Comparison of ENCODE assay signal across 8 cellular contexts in genomic region chr11:62880231-62880802, GRCh38. TPM values are rescaled to one million over a fixed set of nuclear protein-coding genes. Genes with fewer than 3 reads are reported as not detected.
DNase-seq lines count a peak whose midpoint lies in the region; ATAC-seq, FAIRE-seq and TF ChIP-seq lines count a peak whose summit lies in the region.

No MANE protein-coding gene starts in this region.

- peak overlapping the region; percentile 100 for H3K9ac ChIP-seq in endothelial cell of umbilical vein (replicated peaks; ENCODE audit: extremely low read depth, insufficient read depth, low read length)

- H3K36me3 ChIP-seq in endothelial cell of umbilical vein (ENCODE audit: control insufficient read depth in 2 of 2, extremely low read depth in 1 of 2, insufficient read depth in 2 of 2, low read length in 2 of 2) (peaks cover 15 to 21% of the 10 kb centered on the region in 2 experiments), muscle layer of duodenum (ENCODE audit: control insufficient read depth in 1 of 2, insufficient read depth in 2 of 2, low read length in 2 of 2) (peaks cover 26 to 44% of the 10 kb centered on the region in 2 donors), urinary bladder (ENCODE audit: insufficient read depth) (peaks cover 4% of the 10 kb centered on the region)

- peak overlapping the region; percentile 70 for H3K4me2 ChIP-seq in endothelial cell of umbilical vein (ENCODE audit: insufficient read depth, low read length)

- no peaks in the 10 kb centered on the region for H3K9me3 ChIP-seq in endothelial cell of umbilical vein (replicated peaks; ENCODE audit: control insufficient read depth, insufficient read depth, low read length)
- no peaks in the 10 kb centered on the region for H3K9me3 ChIP-seq in muscle layer of duodenum (ENCODE audit: control insufficient read depth in 1 of 2, low read length in 2 of 2)

- H3K79me2 ChIP-seq in endothelial cell of umbilical vein (ENCODE audit: control insufficient read depth, insufficient read depth, low read length), result peaks cover 45% of the 10 kb centered on the region

- under 1% methylated on average over 16 of the region's 16 CpGs for WGBS in urinary bladder

- FAIRE-seq in endothelial cell of umbilical vein (lab: Jason Lieb, UNC), result no peak

- peak; percentile 39 for ATAC-seq in GM18511 (IDR thresholded peaks at IDR 0.05; ENCODE audit: unreplicated experiment)
- ATAC-seq in HG03196 (IDR thresholded peaks at IDR 0.05; ENCODE audit: unreplicated experiment), result peak; percentile 13

- POLR2A ChIA-PET in endothelial cell of umbilical vein (lab: Charles Lee), result interaction anchor here (1.5 to 1.9 kb wide), 2 partner anchors 24 to 76 kb away, joined by 6 to 11 read pairs; no protein-coding TSS in a partner anchor

- H3K4me1 ChIP-seq in endothelial cell of umbilical vein (ENCODE audit: control insufficient read depth, extremely low read depth, insufficient read depth, low read length), result peaks cover 40% of the 10 kb centered on the region
- peaks cover 25 to 46% of the 10 kb centered on the region in 2 donors for H3K4me1 ChIP-seq in muscle layer of duodenum (ENCODE audit: control insufficient read depth in 1 of 2, insufficient read depth in 2 of 2, low read length in 2 of 2)
- H3K4me1 ChIP-seq in urinary bladder (ENCODE audit: insufficient read depth), result peaks cover 7% of the 10 kb centered on the region

- TF ChIP-seq CTCF in AG09309 (IDR thresholded peaks at IDR 0.05; ENCODE audit: control insufficient read depth, insufficient read depth, low read depth, low read length, missing control alignments), result no peak
- no peak for TF ChIP-seq CTCF in endothelial cell of umbilical vein (IDR thresholded peaks at IDR 0.05; ENCODE audit: extremely low read depth in 1 of 2, insufficient read depth in 1 of 2, low read depth in 1 of 2, low read length in 2 of 2)

- no TSS peak for BruUV-seq in endothelial cell of umbilical vein (replicated peaks; lab: Mats Ljungman, UMichigan)

- H3K27me3 ChIP-seq in endothelial cell of umbilical vein (ENCODE audit: control insufficient read depth in 2 of 2, insufficient read depth in 2 of 2, low read length in 2 of 2), result no peaks in the 10 kb centered on the region
- no peaks in the 10 kb centered on the region for H3K27me3 ChIP-seq in muscle layer of duodenum (ENCODE audit: low read depth, low read length)

- peak overlapping the region; percentile 96 for H3K4me3 ChIP-seq in AG09309 (ENCODE audit: control insufficient read depth, low read depth, low read length)
- peak overlapping the region; percentile 5 to 75 (median 63) for H3K4me3 ChIP-seq in endothelial cell of umbilical vein (replicated peaks in 1 of 3; ENCODE audit: insufficient read depth in 1 of 3, low read depth in 1 of 3, low read length in 3 of 3)
- peak overlapping the region; percentile 94 to 97 for H3K4me3 ChIP-seq in muscle layer of duodenum (ENCODE audit: low read depth in 1 of 2, low read length in 2 of 2)
- H3K4me3 ChIP-seq in urinary bladder (ENCODE audit: low read depth, low read length), result peak overlapping the region; percentile 65

- CTCF ChIA-PET in endothelial cell of umbilical vein (lab: Charles Lee), result interaction anchor here (0.9 to 1.7 kb wide), 8 partner anchors 9 to 200 kb away, joined by 3 to 36 read pairs (median 4); partner anchors contain the start of gene TMEM179B

- TF ChIP-seq POLR2A in endothelial cell of umbilical vein (IDR thresholded peaks at IDR 0.05; ENCODE audit: low read depth, low read length), result no peak

- intact Hi-C loops in endothelial cell of umbilical vein (cut with micrococcal nuclease), result loop anchor here (5.0 kb wide), 3 partner anchors 108 to 483 kb away; partner anchors contain the start of genes HNRNPUL2, TAF6L and TTC9C

- peak; percentile 46 for DNase-seq in AG09309 (ENCODE audit: low read depth)
- DNase-seq in T1000 (lab: John Stamatoyannopoulos, UW), result peak; percentile 30
- DNase-seq in endothelial cell of umbilical vein (ENCODE audit: low read depth, low spot score), result peak; percentile 62
- DNase-seq in occipital lobe (lab: John Stamatoyannopoulos, UW), result no peak

- peaks cover 3% of the 10 kb centered on the region for H4K20me1 ChIP-seq in endothelial cell of umbilical vein (replicated peaks; ENCODE audit: control insufficient read depth, extremely low read depth, insufficient read depth, low read length)

- H2AFZ ChIP-seq in endothelial cell of umbilical vein (ENCODE audit: low read depth, low read length), result peak overlapping the region; percentile 39

- dilution Hi-C loops in endothelial cell of umbilical vein (cut with MboI; ENCODE audit: extremely low pct_ligation_motif_present, low sequenced_read_pairs), result no loop called here

- H3K27ac ChIP-seq in endothelial cell of umbilical vein (ENCODE audit: insufficient read depth, low read depth, low read length) (peak overlapping the region; percentile 100), muscle layer of duodenum (ENCODE audit: low read length) (peak overlapping the region; percentile 99), urinary bladder (ENCODE audit: low read depth) (peak overlapping the region; percentile 94)

- no peaks in the 10 kb centered on the region for H3K9me1 ChIP-seq in endothelial cell of umbilical vein (replicated peaks; ENCODE audit: control insufficient read depth, extremely low read depth, insufficient read depth, low read length)

TF ChIP-seq in endothelial cell of umbilical vein, 7 proteins besides CTCF, POLR2A, EP300 and RAD21:
- TF ChIP-seq JUN (IDR thresholded peaks at IDR 0.05; ENCODE audit: borderline replicate concordance, insufficient read depth, insufficient read length, low read depth), result no peak

RNA-seq across cellular contexts. Expression of gene SLC3A2, which starts 0.4 kb away (rescaled TPM):
- total RNA-seq in endothelial cell of umbilical vein, result 190 and 208 TPM in 2 replicates
- 337 and 344 TPM in 2 replicates for polyA plus RNA-seq in endothelial cell of umbilical vein
- 198 and 221 TPM in 2 replicates for polyA plus RNA-seq in endothelial cell of umbilical vein (2011; cell fraction: cytosol; rRNA removed)
- 576 and 592 TPM in 2 replicates for polyA plus RNA-seq in endothelial cell of umbilical vein (2011; cell fraction: nucleus; rRNA removed)
- polyA plus RNA-seq in endothelial cell of umbilical vein (2012), result 149 and 184 TPM in 2 replicates
- 194 and 205 TPM in 2 replicates for polyA minus RNA-seq in endothelial cell of umbilical vein
- polyA minus RNA-seq in endothelial cell of umbilical vein (2011; cell fraction: cytosol; rRNA and poly(A)+ RNA removed), result 579 TPM
- 229 and 240 TPM in 2 replicates for polyA minus RNA-seq in endothelial cell of umbilical vein (2011; cell fraction: nucleus; rRNA and poly(A)+ RNA removed)
- 45.0 TPM for total RNA-seq in urinary bladder
- polyA plus RNA-seq in urinary bladder, result 126 TPM
- 87.3 TPM for total RNA-seq in occipital lobe

RNA-seq across cellular contexts. Expression of gene CHRM1, which starts 40.8 kb away (rescaled TPM):
- total RNA-seq in endothelial cell of umbilical vein, result not detected in 2 replicates
- polyA plus RNA-seq in endothelial cell of umbilical vein, result not detected in 2 replicates
- polyA plus RNA-seq in endothelial cell of umbilical vein (2011; cell fraction: cytosol; rRNA removed), result not detected in 2 replicates
- not detected in 2 replicates for polyA plus RNA-seq in endothelial cell of umbilical vein (2011; cell fraction: nucleus; rRNA removed)
- polyA plus RNA-seq in endothelial cell of umbilical vein (2012), result not detected in 2 replicates
- not detected in 2 replicates for polyA minus RNA-seq in endothelial cell of umbilical vein
- not detected for polyA minus RNA-seq in endothelial cell of umbilical vein (2011; cell fraction: cytosol; rRNA and poly(A)+ RNA removed)
- polyA minus RNA-seq in endothelial cell of umbilical vein (2011; cell fraction: nucleus; rRNA and poly(A)+ RNA removed), result not detected in 2 replicates
- total RNA-seq in urinary bladder, result 0.53 TPM
- 0.46 TPM for polyA plus RNA-seq in urinary bladder
- 12.3 TPM for total RNA-seq in occipital lobe

RNA-seq across cellular contexts. Expression of gene WDR74, which starts 40.9 kb away (rescaled TPM):
- total RNA-seq in endothelial cell of umbilical vein (51.7 and 51.8 TPM in 2 replicates), urinary bladder (31.1 TPM), occipital lobe (47.9 TPM)
- polyA plus RNA-seq in endothelial cell of umbilical vein (44.7 and 44.8 TPM in 2 replicates), urinary bladder (47.1 TPM)
- polyA plus RNA-seq in endothelial cell of umbilical vein (2011; cell fraction: cytosol; rRNA removed), result 42.0 and 42.4 TPM in 2 replicates
- polyA plus RNA-seq in endothelial cell of umbilical vein (2011; cell fraction: nucleus; rRNA removed), result 86.8 and 87.9 TPM in 2 replicates
- polyA plus RNA-seq in endothelial cell of umbilical vein (2012), result 41.8 and 42.0 TPM in 2 replicates
- polyA minus RNA-seq in endothelial cell of umbilical vein, result 72.7 and 87.6 TPM in 2 replicates
- polyA minus RNA-seq in endothelial cell of umbilical vein (2011; cell fraction: cytosol; rRNA and poly(A)+ RNA removed), result 87.2 TPM
- polyA minus RNA-seq in endothelial cell of umbilical vein (2011; cell fraction: nucleus; rRNA and poly(A)+ RNA removed), result 97.3 and 116 TPM in 2 replicates

RNA-seq across cellular contexts. Expression of gene TEX54, which starts 47.7 kb away (rescaled TPM):
- total RNA-seq in endothelial cell of umbilical vein (not detected in 2 replicates), urinary bladder (not detected), occipital lobe (not detected)
- polyA plus RNA-seq in endothelial cell of umbilical vein (not detected in 2 replicates), urinary bladder (not detected)
- not detected in 2 replicates for polyA plus RNA-seq in endothelial cell of umbilical vein (2011; cell fraction: cytosol; rRNA removed)
- not detected in 2 replicates for polyA plus RNA-seq in endothelial cell of umbilical vein (2011; cell fraction: nucleus; rRNA removed)
- not detected in 2 replicates for polyA plus RNA-seq in endothelial cell of umbilical vein (2012)
- not detected in 2 replicates for polyA minus RNA-seq in endothelial cell of umbilical vein
- polyA minus RNA-seq in endothelial cell of umbilical vein (2011; cell fraction: cytosol; rRNA and poly(A)+ RNA removed), result not detected
- not detected in 2 replicates for polyA minus RNA-seq in endothelial cell of umbilical vein (2011; cell fraction: nucleus; rRNA and poly(A)+ RNA removed)

RNA-seq across cellular contexts. Expression of gene STX5, which starts 48.5 kb away (rescaled TPM):
- total RNA-seq in endothelial cell of umbilical vein (41.3 and 42.8 TPM in 2 replicates), urinary bladder (30.0 TPM), occipital lobe (32.8 TPM)
- polyA plus RNA-seq in endothelial cell of umbilical vein (46.4 and 50.7 TPM in 2 replicates), urinary bladder (32.0 TPM)
- 42.9 and 45.1 TPM in 2 replicates for polyA plus RNA-seq in endothelial cell of umbilical vein (2011; cell fraction: cytosol; rRNA removed)
- 42.6 and 48.9 TPM in 2 replicates for polyA plus RNA-seq in endothelial cell of umbilical vein (2011; cell fraction: nucleus; rRNA removed)
- 36.1 and 49.4 TPM in 2 replicates for polyA plus RNA-seq in endothelial cell of umbilical vein (2012)
- 59.2 and 65.6 TPM in 2 replicates for polyA minus RNA-seq in endothelial cell of umbilical vein
- polyA minus RNA-seq in endothelial cell of umbilical vein (2011; cell fraction: cytosol; rRNA and poly(A)+ RNA removed), result 35.4 TPM
- polyA minus RNA-seq in endothelial cell of umbilical vein (2011; cell fraction: nucleus; rRNA and poly(A)+ RNA removed), result 26.8 and 30.0 TPM in 2 replicates
